In genomic region chr16:57744646-57744903, GRCh38 we compare ENCODE assay signal across 22 cellular contexts. TPM values are rescaled to one million over a fixed set of nuclear protein-coding genes. Genes with fewer than 3 reads are reported as not detected.
DNase-seq lines count a peak whose midpoint lies in the region; ATAC-seq and TF ChIP-seq lines count a peak whose summit lies in the region.
"Had no signal": no experiment of that assay in that cellular context is flagged by ENCODE, and none has a peak within 500 bp of the region (broad histone marks: within the 10 kb centered on the region; RNA-seq: fewer than 3 reads in every experiment).

No MANE protein-coding gene starts in this region.

- no peak overlapping the region for H4K91ac ChIP-seq in H9 (ENCODE audit: insufficient read length, low read depth, low read length)
- no peak overlapping the region for H4K91ac ChIP-seq in trophoblast cell (ENCODE audit: low read depth, low read length)

- ATAC-seq in Right ventricle myocardium inferior (no peak), GM18861 (IDR thresholded peaks at IDR 0.05; ENCODE audit: unreplicated experiment) (no peak)
- ATAC-seq: A549; CD8-positive, alpha-beta T cell; GM12878 had no signal

- H4K8ac ChIP-seq in H9 (replicated peaks; ENCODE audit: insufficient read length, low read depth, low read length) (no peak overlapping the region), trophoblast cell (ENCODE audit: low read depth, low read length) (no peak overlapping the region)

- peak; percentile 59 for DNase-seq in Right ventricle myocardium inferior (ENCODE audit: missing footprints)
- no peak for DNase-seq in cardiac septum (ENCODE audit: low spot score)
- no peak for DNase-seq in H9
- DNase-seq in glutamatergic neuron = no peak
- no peak for DNase-seq in trophoblast cell
- DNase-seq in foreskin fibroblast = no peak
- no peak for DNase-seq in caudate nucleus (lab: John Stamatoyannopoulos, UW)
- DNase-seq: AML-193; Calu3; CD8-positive, alpha-beta T cell; DMS79 treated with DMSO at 0.1 percent for 48 hours; KG1 had no signal

- H3K14ac ChIP-seq in H9 (ENCODE audit: insufficient read depth, low read length) (no peak overlapping the region), trophoblast cell (ENCODE audit: low read length) (no peak overlapping the region)

- no peak overlapping the region for H3K23ac ChIP-seq in H9 (ENCODE audit: insufficient read length, low read depth, low read length)
- no peak overlapping the region for H3K23ac ChIP-seq in trophoblast cell (ENCODE audit: low read length)

- TF ChIP-seq CTCF in H9 (conservative IDR thresholded peaks at IDR 0.05) = no peak
- no peak for TF ChIP-seq CTCF in glutamatergic neuron (IDR thresholded peaks at IDR 0.05; ENCODE audit: partially characterized antibody, unreplicated experiment)
- no peak for TF ChIP-seq CTCF in foreskin fibroblast (IDR thresholded peaks at IDR 0.05; ENCODE audit: low read depth, low read length)

- H3K27ac ChIP-seq in H9 (ENCODE audit: insufficient read length, low read depth, low read length) (no peak overlapping the region), trophoblast cell (ENCODE audit: low read depth, low read length) (no peak overlapping the region), caudate nucleus (ENCODE audit: low read depth, low read length) (no peak overlapping the region)
- H3K27ac ChIP-seq: 22Rv1, A549, HL-60 had no signal

- H4K12ac ChIP-seq in trophoblast cell (ENCODE audit: low read depth, low read length) = no peak overlapping the region

- H3K79me1 ChIP-seq in H9 (ENCODE audit: insufficient read depth, low read depth, low read length, poor library complexity, severe bottlenecking) (no peaks in the 10 kb centered on the region), trophoblast cell (ENCODE audit: low read length) (peaks cover 2% of the 10 kb centered on the region)

- H2BK5ac ChIP-seq in H9 (ENCODE audit: insufficient read length, low read length) (no peak overlapping the region), trophoblast cell (ENCODE audit: low read depth, low read length, poor library complexity) (no peak overlapping the region)

- H3K4me1 Mint-ChIP-seq in H9 (no peaks in the 10 kb centered on the region), glutamatergic neuron (ENCODE audit: low read depth, unreplicated experiment) (peaks cover 35% of the 10 kb centered on the region)

- H3T11ph ChIP-seq in H9 (ENCODE audit: low read length) = no peak overlapping the region

- H2BK12ac ChIP-seq in H9 (ENCODE audit: insufficient read length, low read depth, low read length) (no peak overlapping the region), trophoblast cell (ENCODE audit: low read length) (no peak overlapping the region)

- H3K9me3 Mint-ChIP-seq in H9 (no peaks in the 10 kb centered on the region), glutamatergic neuron (ENCODE audit: unreplicated experiment) (peaks cover 8% of the 10 kb centered on the region)
- H3K9me3 Mint-ChIP-seq: CD8-positive, alpha-beta T cell had no signal

- H3K23me2 ChIP-seq in H9 (ENCODE audit: insufficient read length, low read depth, low read length, poor library complexity, severe bottlenecking) = no peaks in the 10 kb centered on the region

- H3K36me3 Mint-ChIP-seq in H9 (ENCODE audit: insufficient read depth in 1 of 3, low read depth in 3 of 3) (peaks cover 5% of the 10 kb centered on the region in 3 experiments; a peak in 3 of 7 replicates), glutamatergic neuron (ENCODE audit: unreplicated experiment) (no peaks in the 10 kb centered on the region)

- peaks cover 0 to 2% of the 10 kb centered on the region in 2 experiments for H3K36me3 ChIP-seq in trophoblast cell (ENCODE audit: control insufficient read depth in 1 of 2, insufficient read depth in 2 of 2, low read length in 2 of 2)

- H2BK120ac ChIP-seq in H9 (ENCODE audit: low read depth, low read length, poor library complexity, severe bottlenecking) (no peak overlapping the region), trophoblast cell (ENCODE audit: insufficient read depth, low read length, poor library complexity) (no peak overlapping the region)

- H2AK5ac ChIP-seq in H9 (ENCODE audit: insufficient read length, low read length) = no peak overlapping the region
- no peak overlapping the region for H2AK5ac ChIP-seq in trophoblast cell (ENCODE audit: low read length)

- H3K9ac ChIP-seq in H9 (ENCODE audit: extremely low read depth, insufficient read length, low read length) = no peak overlapping the region
- H3K9ac ChIP-seq in trophoblast cell (ENCODE audit: low read length) = no peak overlapping the region

- H3K27ac Mint-ChIP-seq in H9 = peak overlapping the region in 2 of 3 experiments; percentile 0 to 37; a peak in 1 of 7 replicates
- peak overlapping the region; percentile 76 for H3K27ac Mint-ChIP-seq in glutamatergic neuron (ENCODE audit: unreplicated experiment)
- H3K27ac Mint-ChIP-seq: CD8-positive, alpha-beta T cell had no signal

- intact Hi-C loops in Right ventricle myocardium inferior (cut with DNase I) (no loop called here), cardiac septum (cut with DNase I) (no loop called here)

- H4K20me1 ChIP-seq in H9 (ENCODE audit: control insufficient read depth, insufficient read depth, insufficient read length) = peaks cover 3% of the 10 kb centered on the region

- H3K4me3 Mint-ChIP-seq in H9 (no peak overlapping the region), glutamatergic neuron (ENCODE audit: unreplicated experiment) (no peak overlapping the region)
- H3K4me3 Mint-ChIP-seq: CD8-positive, alpha-beta T cell had no signal

- H2AFZ ChIP-seq in H9 (ENCODE audit: low read length) (no peak overlapping the region), trophoblast cell (ENCODE audit: insufficient read depth, low read length, poor library complexity) (no peak overlapping the region)

- no CpG with 5 or more reads among the region's 7 CpGs for WGBS in H9 (ENCODE audit: extremely low coverage, insufficient read length, low lambda C conversion rate)
- WGBS in trophoblast cell (ENCODE audit: extremely low coverage, insufficient coverage, insufficient read length) = no CpG with 5 or more reads among the region's 7 CpGs

- H3K4me2 ChIP-seq in H9 (ENCODE audit: insufficient read depth, insufficient read length, low read length) (no peak overlapping the region), trophoblast cell (ENCODE audit: low read length) (no peak overlapping the region)
- H3K4me2 ChIP-seq: A549 had no signal

- no peaks in the 10 kb centered on the region for H3K79me2 ChIP-seq in H9 (ENCODE audit: insufficient read depth, low read length)
- no peaks in the 10 kb centered on the region for H3K79me2 ChIP-seq in trophoblast cell (ENCODE audit: control insufficient read depth, insufficient read depth, low read length, poor library complexity)

- H3K9me3 ChIP-seq in H9 (ENCODE audit: control insufficient read depth, low read depth, low read length) (no peaks in the 10 kb centered on the region), trophoblast cell (ENCODE audit: insufficient read depth, low read depth, low read length) (peaks cover 5% of the 10 kb centered on the region)
- H3K9me3 ChIP-seq: A549, HAP-1 had no signal

- H3K4ac ChIP-seq in H9 (ENCODE audit: low read depth, low read length) (no peak overlapping the region), trophoblast cell (ENCODE audit: low read depth, low read length) (no peak overlapping the region)

- H3K4me1 ChIP-seq in H9 (ENCODE audit: insufficient read depth, low read length) (no peaks in the 10 kb centered on the region), trophoblast cell (ENCODE audit: control insufficient read depth in 1 of 2, insufficient read depth in 2 of 2, low read length in 2 of 2) (peaks cover 11 to 12% of the 10 kb centered on the region in 2 experiments)
- H3K4me1 ChIP-seq: A549, HAP-1 had no signal

- H3K27me3 ChIP-seq in H9 (ENCODE audit: insufficient read depth, low read length) (no peaks in the 10 kb centered on the region), trophoblast cell (ENCODE audit: insufficient read depth, low read length) (no peaks in the 10 kb centered on the region)

- H3K27me3 Mint-ChIP-seq in H9 (ENCODE audit: low read depth) (no peaks in the 10 kb centered on the region; the same call in 1 of the 2 replicates), glutamatergic neuron (ENCODE audit: unreplicated experiment) (peaks cover 2% of the 10 kb centered on the region)

- no peak overlapping the region for H2BK20ac ChIP-seq in H9 (ENCODE audit: low read depth, low read length, poor library complexity, severe bottlenecking)

- no peak overlapping the region for H4K5ac ChIP-seq in H9 (ENCODE audit: insufficient read length, low read depth, low read length)

- H3K4me3 ChIP-seq in trophoblast cell (ENCODE audit: low read depth, low read length) (peak overlapping the region; percentile 8), foreskin fibroblast (ENCODE audit: low read depth in 1 of 2, low read length in 2 of 2) (no peak overlapping the region)
- H3K4me3 ChIP-seq: A549, GM12878, HAP-1 had no signal

- H3K56ac ChIP-seq in H9 (ENCODE audit: insufficient read length, low read depth, low read length) = no peak overlapping the region

- H3K18ac ChIP-seq in H9 (ENCODE audit: insufficient read length, low read depth, low read length) (no peak overlapping the region), trophoblast cell (ENCODE audit: low read length) (no peak overlapping the region)

- no peak overlapping the region for H2BK15ac ChIP-seq in H9 (ENCODE audit: low read depth, low read length)

RNA-seq across cellular contexts. Expression of gene KATNB1, which starts 9.0 kb away (rescaled TPM):
- total RNA-seq in Right ventricle myocardium inferior (8.5 TPM), cardiac septum (8.9 TPM), H9 (2021) (25.7 and 29.9 TPM in 2 replicates), glutamatergic neuron (ENCODE audit: unreplicated experiment) (74.4 TPM)
- 7.0 and 7.9 TPM in 2 replicates for polyA plus RNA-seq in trophoblast cell (2013)

RNA-seq across cellular contexts. Expression of gene DRC7, which starts 50.0 kb away (rescaled TPM):
- total RNA-seq in Right ventricle myocardium inferior (not detected), cardiac septum (not detected), H9 (2021) (0.72 TPM in 1 of 2 replicates, not detected in the other), glutamatergic neuron (ENCODE audit: unreplicated experiment) (not detected)
- 0.06 and 0.19 TPM in 2 replicates for polyA plus RNA-seq in trophoblast cell (2013)
- total RNA-seq: Calu3; CD8-positive, alpha-beta T cell; G401; H1; HT1080 had no signal
- polyA plus RNA-seq: BJ had no signal

RNA-seq across cellular contexts. Expression of gene KIFC3, which starts 57.7 kb away (rescaled TPM):
- total RNA-seq in Right ventricle myocardium inferior (55.3 TPM), cardiac septum (70.1 TPM), H9 (2021) (3.5 and 5.0 TPM in 2 replicates), glutamatergic neuron (ENCODE audit: unreplicated experiment) (0.76 TPM)
- polyA plus RNA-seq in trophoblast cell (2013) = 14.9 and 15.9 TPM in 2 replicates
